ENCODE assay signal across 8 cellular contexts in the genomic region with DNA sequence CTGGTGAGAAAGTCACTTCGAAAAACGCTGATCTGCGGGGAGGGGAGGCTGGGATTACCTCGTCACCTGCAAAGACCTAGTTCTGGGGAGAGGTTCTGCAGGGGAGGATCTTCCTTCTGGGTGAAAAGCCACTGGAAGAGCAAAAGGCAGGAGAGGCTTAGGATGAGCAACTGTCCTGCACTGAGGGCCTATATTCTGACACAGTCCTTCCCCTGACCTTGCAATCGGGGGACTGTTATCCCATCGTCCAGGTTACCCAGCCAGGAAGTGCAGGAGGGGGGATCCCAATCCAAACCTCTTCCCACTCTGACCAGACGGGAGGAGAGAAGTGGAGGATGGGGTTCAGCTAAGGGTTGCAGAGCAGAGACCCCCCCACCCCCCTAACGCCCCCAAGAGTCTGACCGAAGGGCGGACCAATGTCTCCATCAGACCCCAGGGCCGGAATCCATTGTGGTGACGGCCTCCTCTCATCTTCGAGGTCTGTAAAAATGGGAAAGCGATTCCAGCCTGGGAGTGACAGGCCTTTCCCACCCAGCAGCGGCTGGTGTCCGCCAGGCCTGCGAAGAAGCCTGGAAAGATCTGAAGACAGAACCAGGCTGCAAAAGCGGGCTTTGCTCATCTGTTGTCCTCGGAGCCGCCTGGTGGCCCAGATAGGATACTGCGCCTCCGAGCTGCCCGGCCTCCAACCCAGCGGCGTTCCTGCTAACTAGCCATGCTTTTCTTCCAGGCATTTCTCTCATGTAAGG. TPM values are rescaled to one million over a fixed set of nuclear protein-coding genes. Genes with fewer than 3 reads are reported as not detected.
DNase-seq lines count a peak whose midpoint lies in the region; ATAC-seq and TF ChIP-seq lines count a peak whose summit lies in the region.

No MANE protein-coding gene starts in this region.

- peaks cover 43% of the 10 kb centered on the region for H3K4me1 ChIP-seq in CD4-positive, alpha-beta memory T cell (ENCODE audit: insufficient read depth, low read length)
- peaks cover 2% of the 10 kb centered on the region; the same call in 1 of the 2 replicates for H3K4me1 ChIP-seq in H9 (ENCODE audit: insufficient read depth, low read length)

- no peak overlapping the region for H3K56ac ChIP-seq in H9 (ENCODE audit: insufficient read length, low read depth, low read length)

- POLR2A ChIA-PET in CD4-positive, alpha-beta memory T cell (lab: Charles Lee; ENCODE audit: partially characterized antibody): interaction anchor here (0.8 to 11.6 kb wide), 20 partner anchors 16 to 814 kb away, joined by 3 to 327 read pairs (median 4); a partner anchor contains a TSS

- no peak overlapping the region for H2BK120ac ChIP-seq in H9 (ENCODE audit: low read depth, low read length, poor library complexity, severe bottlenecking)

- peaks cover 0 to 38% of the 10 kb centered on the region in 2 donors for H3K36me3 Mint-ChIP-seq in CD4-positive, alpha-beta memory T cell
- H3K36me3 Mint-ChIP-seq in H9 (ENCODE audit: insufficient read depth in 1 of 3, low read depth in 3 of 3): peaks cover 3 to 6% (median 4%) of the 10 kb centered on the region in 3 experiments; a peak in 5 of 7 replicates

- no peaks in the 10 kb centered on the region for H4K20me1 ChIP-seq in H9 (ENCODE audit: control insufficient read depth, insufficient read depth, insufficient read length)

- no peak overlapping the region for H3T11ph ChIP-seq in H9 (ENCODE audit: low read length)

- no peak overlapping the region for H2BK12ac ChIP-seq in H9 (ENCODE audit: insufficient read length, low read depth, low read length)

- peak; percentile 96 for TF ChIP-seq CTCF in H9 (conservative IDR thresholded peaks at IDR 0.05)

- H2AK5ac ChIP-seq in H9 (ENCODE audit: insufficient read length, low read length): no peak overlapping the region

- H3K4ac ChIP-seq in H9 (ENCODE audit: low read depth, low read length): no peak overlapping the region

- no peaks in the 10 kb centered on the region for H3K36me3 ChIP-seq in CD4-positive, alpha-beta memory T cell (ENCODE audit: insufficient read depth, low read length)

- peak overlapping the region; percentile 74 for H3K27ac ChIP-seq in CD4-positive, alpha-beta memory T cell (ENCODE audit: low read depth, low read length)
- H3K27ac ChIP-seq in H9 (ENCODE audit: insufficient read length, low read depth, low read length) (no peak overlapping the region), caudate nucleus (ENCODE audit: low read depth, low read length) (peak overlapping the region; percentile 94)

- no peak overlapping the region for H2AFZ ChIP-seq in H9 (ENCODE audit: low read length)

- no peak overlapping the region for H3K18ac ChIP-seq in H9 (ENCODE audit: insufficient read length, low read depth, low read length)

- H3K9me3 Mint-ChIP-seq in CD4-positive, alpha-beta memory T cell: peaks cover 0 to 1% (median 0%) of the 10 kb centered on the region in 8 donors
- no peaks in the 10 kb centered on the region for H3K9me3 Mint-ChIP-seq in H9

- no peak for ATAC-seq in HG02970 (IDR thresholded peaks at IDR 0.05; ENCODE audit: low FRiP score, unreplicated experiment)

- H4K8ac ChIP-seq in H9 (replicated peaks; ENCODE audit: insufficient read length, low read depth, low read length): no peak overlapping the region

- WGBS in H9 (ENCODE audit: extremely low coverage, insufficient read length, low lambda C conversion rate): no CpG with 5 or more reads among the region's 25 CpGs

- H3K23ac ChIP-seq in H9 (ENCODE audit: insufficient read length, low read depth, low read length): no peak overlapping the region

- H2BK20ac ChIP-seq in H9 (ENCODE audit: low read depth, low read length, poor library complexity, severe bottlenecking): no peak overlapping the region

- intact Hi-C loops in CD4-positive, alpha-beta memory T cell (cut with micrococcal nuclease): loop anchor here (1.0 to 5.0 kb wide), 8 partner anchors 18 to 347 kb away; no protein-coding TSS in a partner anchor

- no peak overlapping the region for H2BK5ac ChIP-seq in H9 (ENCODE audit: insufficient read length, low read length)

- H3K4me2 ChIP-seq in H9 (ENCODE audit: insufficient read depth, insufficient read length, low read length): peak overlapping the region; percentile 75

- peaks cover 25% of the 10 kb centered on the region for H3K23me2 ChIP-seq in H9 (ENCODE audit: insufficient read length, low read depth, low read length, poor library complexity, severe bottlenecking)

- no peak overlapping the region for H3K14ac ChIP-seq in H9 (ENCODE audit: insufficient read depth, low read length)

- peak overlapping the region; percentile 90 to 99 (median 97) for H3K27ac Mint-ChIP-seq in CD4-positive, alpha-beta memory T cell
- H3K27ac Mint-ChIP-seq in H9: peak overlapping the region; percentile 75 to 99 (median 98); a peak in 4 of 7 replicates

- H3K79me1 ChIP-seq in H9 (ENCODE audit: insufficient read depth, low read depth, low read length, poor library complexity, severe bottlenecking): no peaks in the 10 kb centered on the region

- H3K27me3 ChIP-seq in CD4-positive, alpha-beta memory T cell (ENCODE audit: insufficient read depth, low read length): no peaks in the 10 kb centered on the region
- H3K27me3 ChIP-seq in H9 (ENCODE audit: insufficient read depth, low read length): no peaks in the 10 kb centered on the region

- H3K4me3 ChIP-seq in CD4-positive, alpha-beta memory T cell (ENCODE audit: low read length in 2 of 2): peak overlapping the region; percentile 87 to 90

- H3K9me3 ChIP-seq in CD4-positive, alpha-beta memory T cell (ENCODE audit: control insufficient read depth in 1 of 2, low read length in 2 of 2): no peaks in the 10 kb centered on the region
- H3K9me3 ChIP-seq in H9 (ENCODE audit: control insufficient read depth, low read depth, low read length): no peaks in the 10 kb centered on the region

- peaks cover 0 to 2% of the 10 kb centered on the region in 2 donors for H3K27me3 Mint-ChIP-seq in CD4-positive, alpha-beta memory T cell
- no peaks in the 10 kb centered on the region for H3K27me3 Mint-ChIP-seq in H9 (ENCODE audit: low read depth)

- CTCF ChIA-PET in CD4-positive, alpha-beta memory T cell (lab: Charles Lee; ENCODE audit: partially characterized antibody): interaction anchor here (0.8 to 8.5 kb wide), 22 partner anchors 17 to 348 kb away, joined by 3 to 196 read pairs (median 6); no protein-coding TSS in a partner anchor

- H4K91ac ChIP-seq in H9 (ENCODE audit: insufficient read length, low read depth, low read length): no peak overlapping the region

- peaks cover 21 to 60% (median 40%) of the 10 kb centered on the region in 4 donors for H3K4me1 Mint-ChIP-seq in CD4-positive, alpha-beta memory T cell
- peaks cover 60 to 66% of the 10 kb centered on the region in 2 experiments for H3K4me1 Mint-ChIP-seq in H9

- peak; percentile 69 to 77 (median 73) for DNase-seq in CD4-positive, alpha-beta memory T cell
- DNase-seq in H9: peak; percentile 88
- DNase-seq in NCI-H2171 treated with DMSO at 0.1 percent for 48 hours (lab: John Stamatoyannopoulos, UW): peak; percentile 79
- DNase-seq in activated CD4-positive, CD25-positive, alpha-beta regulatory T cell treated with anti-CD3 and anti-CD28 coated beads, Interleukin-2, amount 50 U/mL, for 16 hours (ENCODE audit: low read depth, low spot score): peak; percentile 52
- DNase-seq in caudate nucleus (lab: John Stamatoyannopoulos, UW): peak in 53 of 61 donors; percentile 23 to 88 (median 61)
- DNase-seq in islet precursor cell: peak; percentile 95
- peak; percentile 72 for DNase-seq in smooth muscle cell of the brain vasculature (ENCODE audit: low read depth, low spot score)

- H2BK15ac ChIP-seq in H9 (ENCODE audit: low read depth, low read length): no peak overlapping the region

- no peak overlapping the region for H3K9ac ChIP-seq in H9 (ENCODE audit: extremely low read depth, insufficient read length, low read length)

- no peak overlapping the region for H4K5ac ChIP-seq in H9 (ENCODE audit: insufficient read length, low read depth, low read length)

- no peaks in the 10 kb centered on the region for H3K79me2 ChIP-seq in H9 (ENCODE audit: insufficient read depth, low read length)

- peak overlapping the region; percentile 97 to 99 (median 98) for H3K4me3 Mint-ChIP-seq in CD4-positive, alpha-beta memory T cell
- peak overlapping the region; percentile 96 to 98 for H3K4me3 Mint-ChIP-seq in H9

RNA-seq across cellular contexts. Expression of a gene that starts 1.6 kb away (rescaled TPM):
- 10 to 100 TPM; 87.4 to 91.8 TPM for total RNA-seq in CD4-positive, alpha-beta memory T cell
- 10 to 100 TPM; 30.1 to 40.5 TPM for polyA plus RNA-seq in CD4-positive, alpha-beta memory T cell
- 52.2 and 54.5 TPM in 2 replicates for total RNA-seq in H9 (2021)

RNA-seq across cellular contexts. Expression of a gene that starts 24.3 kb away (rescaled TPM):
- not detected for total RNA-seq in CD4-positive, alpha-beta memory T cell
- polyA plus RNA-seq in CD4-positive, alpha-beta memory T cell: not detected
- not detected in 2 replicates for total RNA-seq in H9 (2021)
